ENCODE assay signal across 8 cellular contexts in the genomic region with DNA sequence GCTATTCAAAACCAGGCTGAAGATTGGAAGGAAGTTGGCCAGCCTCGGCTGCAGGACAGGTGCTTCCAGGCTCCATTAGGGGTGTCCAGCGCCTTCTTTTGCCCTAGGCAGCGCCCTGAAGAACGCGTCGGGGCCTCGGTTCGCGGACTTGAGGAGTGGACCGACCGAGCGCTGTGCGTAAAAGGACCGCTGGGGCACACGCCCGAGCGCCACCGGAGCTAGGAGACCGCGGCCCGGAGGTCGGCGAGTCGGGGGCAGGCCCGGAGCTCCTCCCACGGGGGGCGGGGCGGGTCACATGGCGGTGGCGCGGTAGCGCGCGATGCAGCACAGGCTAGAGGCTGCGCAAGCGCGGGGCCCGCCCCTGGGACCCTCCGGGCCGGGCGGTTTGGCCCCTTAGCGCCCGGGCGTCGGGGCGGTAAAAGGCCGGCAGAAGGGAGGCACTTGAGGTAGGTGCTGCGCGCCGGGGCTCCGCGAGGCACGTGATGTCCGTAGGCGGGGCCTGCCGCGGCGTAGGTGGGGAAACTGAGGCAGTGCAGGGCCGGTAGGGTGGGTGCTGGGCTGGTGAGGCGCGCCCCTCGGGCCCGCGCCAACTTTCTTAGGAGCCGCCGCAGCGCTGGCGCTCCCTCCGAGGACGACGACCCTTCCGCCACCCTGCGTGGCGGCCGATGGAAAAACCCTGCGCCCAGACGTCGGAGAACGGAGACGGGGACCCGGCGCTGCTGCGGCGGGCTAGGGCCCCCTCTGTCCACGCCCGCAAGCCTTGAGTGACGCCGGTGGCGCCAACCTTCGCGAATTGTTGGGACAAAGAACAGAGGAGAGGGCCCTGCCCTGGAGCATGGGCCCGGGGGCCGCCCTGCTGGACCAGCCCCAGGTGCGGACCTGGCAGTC. TPM values are rescaled to one million over a fixed set of nuclear protein-coding genes. Genes with fewer than 3 reads are reported as not detected.
DNase-seq lines count a peak whose midpoint lies in the region; ATAC-seq and TF ChIP-seq lines count a peak whose summit lies in the region.

A gene with protein sequence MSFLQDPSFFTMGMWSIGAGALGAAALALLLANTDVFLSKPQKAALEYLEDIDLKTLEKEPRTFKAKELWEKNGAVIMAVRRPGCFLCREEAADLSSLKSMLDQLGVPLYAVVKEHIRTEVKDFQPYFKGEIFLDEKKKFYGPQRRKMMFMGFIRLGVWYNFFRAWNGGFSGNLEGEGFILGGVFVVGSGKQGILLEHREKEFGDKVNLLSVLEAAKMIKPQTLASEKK (plus strand): TSS at position 354 of the 888 bp plus-strand sequence. CDS start 11,917 bp downstream, outside the sequence.

- peaks cover 5% of the 10 kb centered on the region for H3F3A ChIP-seq in SK-N-SH (replicated peaks; ENCODE audit: insufficient read depth)

- TF ChIP-seq RAD21 in SK-N-SH (IDR thresholded peaks at IDR 0.05; ENCODE audit: low read length) = no peak

- POLR2A ChIA-PET in SK-N-SH (lab: Yijun Ruan, JAX) = interaction anchor here (0.6 to 1.7 kb wide), 9 partner anchors 13 to 120 kb away, joined by 3 to 9 read pairs (median 5); no protein-coding TSS in a partner anchor

- H3K4me2 ChIP-seq in SK-N-SH = peak within 1 kb of the TSS; percentile 92

- peak within 1 kb of the TSS; percentile 87 for H3K27ac Mint-ChIP-seq in activated naive CD8-positive, alpha-beta T cell treated with anti-CD3 and anti-CD28 coated beads for 36 hours

- TF ChIP-seq EP300 in SK-N-SH (IDR thresholded peaks at IDR 0.05; ENCODE audit: borderline replicate concordance in 1 of 2, low read depth in 1 of 2, low read length in 1 of 2) = no peak
- TF ChIP-seq EP300 in tibial nerve (IDR thresholded peaks at IDR 0.05) = peak in 1 of 2 donors; percentile 78

- peaks cover 41% of the 10 kb centered on the region for H3K4me1 Mint-ChIP-seq in activated naive CD8-positive, alpha-beta T cell treated with anti-CD3 and anti-CD28 coated beads for 36 hours

- ATAC-seq in GM21447 (IDR thresholded peaks at IDR 0.05; ENCODE audit: unreplicated experiment) (peak; percentile 93), Right ventricle myocardium superior (ENCODE audit: poor library complexity) (peak; percentile 96)

- CTCF ChIA-PET in SK-N-SH (lab: Yijun Ruan, JAX) = interaction anchor here (0.8 to 3.5 kb wide), 6 partner anchors 12 to 97 kb away, joined by 3 to 16 read pairs (median 4); no protein-coding TSS in a partner anchor

- peak within 1 kb of the TSS; percentile 69 to 88 for H3K4me3 ChIP-seq in SK-N-SH (ENCODE audit: low read depth in 2 of 2, low read length in 1 of 2)
- H3K4me3 ChIP-seq in tibial nerve = peak within 1 kb of the TSS; percentile 56 to 95 (median 75)

- H3K27ac ChIP-seq in SK-N-SH (ENCODE audit: low read depth in 2 of 2, low read length in 1 of 2) = peak within 1 kb of the TSS in 1 of 2 experiments; percentile 78; a peak in 3 of 4 replicates
- peak within 1 kb of the TSS; percentile 76 to 94 (median 84) for H3K27ac ChIP-seq in tibial nerve

- peaks cover 6% of the 10 kb centered on the region for H3K27me3 Mint-ChIP-seq in activated naive CD8-positive, alpha-beta T cell treated with anti-CD3 and anti-CD28 coated beads for 36 hours

- H3K4me1 ChIP-seq in SK-N-SH (ENCODE audit: control insufficient read depth in 1 of 2, insufficient read depth in 2 of 2, low read depth in 1 of 2, low read length in 1 of 2) (peaks cover 15 to 51% of the 10 kb centered on the region in 2 experiments; a peak in 3 of 4 replicates), tibial nerve (peaks cover 0 to 62% (median 28%) of the 10 kb centered on the region in 4 donors)

- TF ChIP-seq POLR2A in tibial nerve (IDR thresholded peaks at IDR 0.05) = peak in 1 of 2 donors; percentile 72

- H4K20me1 ChIP-seq in SK-N-SH (ENCODE audit: insufficient read depth) = no peaks in the 10 kb centered on the region

- H3K9ac ChIP-seq in SK-N-SH = peak within 1 kb of the TSS; percentile 56

- peak within 1 kb of the TSS; percentile 96 for H2AFZ ChIP-seq in SK-N-SH (ENCODE audit: low read depth)

- H3K9me3 ChIP-seq in SK-N-SH (no peaks in the 10 kb centered on the region), tibial nerve (no peaks in the 10 kb centered on the region)

- TF ChIP-seq CTCF in SK-N-SH (IDR thresholded peaks at IDR 0.05) = no peak
- peak in 3 of 5 experiments; percentile 8 to 42 (median 13) for TF ChIP-seq CTCF in tibial nerve (IDR thresholded peaks at IDR 0.05)

- no peaks in the 10 kb centered on the region for H3K9me2 ChIP-seq in SK-N-SH

- H3K27me3 ChIP-seq in SK-N-SH (ENCODE audit: insufficient read depth) (no peaks in the 10 kb centered on the region), tibial nerve (no peaks in the 10 kb centered on the region)

- 0% methylated on average over 12 of the region's 94 CpGs for WGBS in SK-N-SH (ENCODE audit: low lambda C conversion rate)
- WGBS in tibial nerve, 2 donors = 1% methylated on average over 38 to 54 of the region's 94 CpGs

- H3K36me3 ChIP-seq in SK-N-SH (replicated peaks in 1 of 2; ENCODE audit: control insufficient read depth in 1 of 2, insufficient read depth in 2 of 2, low read length in 1 of 2) (no peaks in the 10 kb centered on the region), tibial nerve (no peaks in the 10 kb centered on the region)

- H3K36me3 Mint-ChIP-seq in activated naive CD8-positive, alpha-beta T cell treated with anti-CD3 and anti-CD28 coated beads for 36 hours = no peaks in the 10 kb centered on the region

- intact Hi-C loops in Right ventricle myocardium superior (cut with DNase I) = no loop called here

- DNase-seq in DMS153 treated with DMSO at 0.1 percent for 48 hours (lab: John Stamatoyannopoulos, UW; ENCODE audit: unreplicated experiment) = peak; percentile 45
- DNase-seq in HuH-7.5 (ENCODE audit: low spot score) = peak; percentile 86
- DNase-seq in SK-N-SH = peak; percentile 99
- peak; percentile 91 for DNase-seq in activated naive CD8-positive, alpha-beta T cell treated with anti-CD3 and anti-CD28 coated beads for 36 hours
- peak; percentile 93 for DNase-seq in Right ventricle myocardium superior
- peak; percentile 72 for DNase-seq in pons (ENCODE audit: low spot score)
- DNase-seq in tibial nerve (ENCODE audit: low spot score in 2 of 2) = peak; percentile 59 to 62

- H3K9me3 Mint-ChIP-seq in activated naive CD8-positive, alpha-beta T cell treated with anti-CD3 and anti-CD28 coated beads for 36 hours = no peaks in the 10 kb centered on the region

- peak within 1 kb of the TSS; percentile 82 for H3K4me3 Mint-ChIP-seq in activated naive CD8-positive, alpha-beta T cell treated with anti-CD3 and anti-CD28 coated beads for 36 hours

- no peaks in the 10 kb centered on the region; the same call in 1 of the 2 replicates for H3K79me2 ChIP-seq in SK-N-SH (ENCODE audit: insufficient read depth)

TF ChIP-seq in SK-N-SH, 30 proteins besides CTCF, POLR2A, EP300 and RAD21:
- TF ChIP-seq, protein P1, sequence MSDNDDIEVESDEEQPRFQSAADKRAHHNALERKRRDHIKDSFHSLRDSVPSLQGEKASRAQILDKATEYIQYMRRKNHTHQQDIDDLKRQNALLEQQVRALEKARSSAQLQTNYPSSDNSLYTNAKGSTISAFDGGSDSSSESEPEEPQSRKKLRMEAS (IDR thresholded peaks at IDR 0.05; ENCODE audit: low read depth) = peak; percentile 31; the same call in 1 of the 2 replicates
- no peak for TF ChIP-seq TEAD4 (IDR thresholded peaks at IDR 0.05; ENCODE audit: borderline replicate concordance, insufficient read depth)
- no peak for TF ChIP-seq FOXM1 (IDR thresholded peaks at IDR 0.05; ENCODE audit: low read depth)
- TF ChIP-seq, protein P2, sequence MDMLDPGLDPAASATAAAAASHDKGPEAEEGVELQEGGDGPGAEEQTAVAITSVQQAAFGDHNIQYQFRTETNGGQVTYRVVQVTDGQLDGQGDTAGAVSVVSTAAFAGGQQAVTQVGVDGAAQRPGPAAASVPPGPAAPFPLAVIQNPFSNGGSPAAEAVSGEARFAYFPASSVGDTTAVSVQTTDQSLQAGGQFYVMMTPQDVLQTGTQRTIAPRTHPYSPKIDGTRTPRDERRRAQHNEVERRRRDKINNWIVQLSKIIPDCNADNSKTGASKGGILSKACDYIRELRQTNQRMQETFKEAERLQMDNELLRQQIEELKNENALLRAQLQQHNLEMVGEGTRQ (IDR thresholded peaks at IDR 0.05; ENCODE audit: borderline replicate concordance, low read depth, low read length) = peak; percentile 54; the same call in 1 of the 2 replicates
- peak; percentile 48 for TF ChIP-seq POLR2AphosphoS5 (IDR thresholded peaks at IDR 0.05; ENCODE audit: low read depth, low read length)
- TF ChIP-seq MXI1 (IDR thresholded peaks at IDR 0.05; ENCODE audit: low read depth, low read length) = peak; percentile 72
- TF ChIP-seq FOSL2 (IDR thresholded peaks at IDR 0.05; ENCODE audit: borderline replicate concordance, low read depth) = no peak
- TF ChIP-seq, protein P3, sequence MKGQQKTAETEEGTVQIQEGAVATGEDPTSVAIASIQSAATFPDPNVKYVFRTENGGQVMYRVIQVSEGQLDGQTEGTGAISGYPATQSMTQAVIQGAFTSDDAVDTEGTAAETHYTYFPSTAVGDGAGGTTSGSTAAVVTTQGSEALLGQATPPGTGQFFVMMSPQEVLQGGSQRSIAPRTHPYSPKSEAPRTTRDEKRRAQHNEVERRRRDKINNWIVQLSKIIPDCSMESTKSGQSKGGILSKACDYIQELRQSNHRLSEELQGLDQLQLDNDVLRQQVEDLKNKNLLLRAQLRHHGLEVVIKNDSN (IDR thresholded peaks at IDR 0.05; ENCODE audit: borderline replicate concordance, low read depth) = peak; percentile 90
- TF ChIP-seq TAF1 (IDR thresholded peaks at IDR 0.05; ENCODE audit: borderline replicate concordance, low read depth, low read length) = peak; percentile 18; the same call in 1 of the 2 replicates
- peak; percentile 83 for TF ChIP-seq NRF1 (IDR thresholded peaks at IDR 0.05; ENCODE audit: low read depth, low read length)
- no peak for TF ChIP-seq MEF2A (IDR thresholded peaks at IDR 0.05; ENCODE audit: borderline replicate concordance, low read depth)
- no peak for TF ChIP-seq RXRA (IDR thresholded peaks at IDR 0.05; ENCODE audit: borderline replicate concordance, low read depth)

RNA-seq across cellular contexts. Expression of the gene that starts here (rescaled TPM):
- polyA plus RNA-seq in SK-N-SH (2012; rRNA removed) = 14.0 and 15.6 TPM in 2 replicates
- 23.3 and 26.8 TPM in 2 replicates for polyA plus RNA-seq in SK-N-SH (2012; cell fraction: cytosol; rRNA removed)
- 4.5 and 4.6 TPM in 2 replicates for polyA plus RNA-seq in SK-N-SH (2012; cell fraction: nucleus; rRNA removed)
- total RNA-seq in activated naive CD8-positive, alpha-beta T cell treated with anti-CD3 and anti-CD28 coated beads for 36 hours = 10 to 100 TPM; 23.3 to 24.5 TPM
- total RNA-seq in Right ventricle myocardium superior (110 TPM), tibial nerve (100 to 1,000 TPM in 3 of 4 donors, 10 to 100 TPM in 1; 94.5 to 176 (median 128) TPM)

Comparison
In these comparisons a context has a peak if more than half of its experiments do, and no peak if none do; other contexts are left out.
1. DNase-seq: peak in every context shown above with its lines; median percentile 99 in SK-N-SH; 93 in Right ventricle myocardium superior; 91 in activated naive CD8-positive, alpha-beta T cell treated with anti-CD3 and anti-CD28 coated beads for 36 hours; 86 in HuH-7.5; 72 in pons; 60 in tibial nerve; 45 in DMS153 treated with DMSO at 0.1 percent for 48 hours.